In genomic region chr3:194141415-194142155, GRCh38 we compare ENCODE assay signal across 1 cellular context.
A peak's percentile ranks its signal among the peaks of the same experiment; 100 is the strongest.
TF ChIP-seq lines count a peak whose summit lies in the region.

No MANE protein-coding gene starts in this region.

TF ChIP-seq in SK-N-SH treated with all-trans-retinoic acid at 6 μM for 48 hours, 23 proteins besides CTCF, POLR2A, EP300 and RAD21 (continued from another document):
- TF ChIP-seq POU6F1 (CRISPR knock-in tag; IDR thresholded peaks at IDR 0.05; ENCODE audit: borderline replicate concordance, low read depth) = no peak; the same call in 1 of the 2 replicates
- TF ChIP-seq ZFP3 (CRISPR knock-in tag; IDR thresholded peaks at IDR 0.05) = peak; percentile 67
- peak; percentile 79; the same call in 1 of the 2 replicates for TF ChIP-seq GLIS3 (CRISPR knock-in tag; IDR thresholded peaks at IDR 0.05)
- TF ChIP-seq, protein P1, sequence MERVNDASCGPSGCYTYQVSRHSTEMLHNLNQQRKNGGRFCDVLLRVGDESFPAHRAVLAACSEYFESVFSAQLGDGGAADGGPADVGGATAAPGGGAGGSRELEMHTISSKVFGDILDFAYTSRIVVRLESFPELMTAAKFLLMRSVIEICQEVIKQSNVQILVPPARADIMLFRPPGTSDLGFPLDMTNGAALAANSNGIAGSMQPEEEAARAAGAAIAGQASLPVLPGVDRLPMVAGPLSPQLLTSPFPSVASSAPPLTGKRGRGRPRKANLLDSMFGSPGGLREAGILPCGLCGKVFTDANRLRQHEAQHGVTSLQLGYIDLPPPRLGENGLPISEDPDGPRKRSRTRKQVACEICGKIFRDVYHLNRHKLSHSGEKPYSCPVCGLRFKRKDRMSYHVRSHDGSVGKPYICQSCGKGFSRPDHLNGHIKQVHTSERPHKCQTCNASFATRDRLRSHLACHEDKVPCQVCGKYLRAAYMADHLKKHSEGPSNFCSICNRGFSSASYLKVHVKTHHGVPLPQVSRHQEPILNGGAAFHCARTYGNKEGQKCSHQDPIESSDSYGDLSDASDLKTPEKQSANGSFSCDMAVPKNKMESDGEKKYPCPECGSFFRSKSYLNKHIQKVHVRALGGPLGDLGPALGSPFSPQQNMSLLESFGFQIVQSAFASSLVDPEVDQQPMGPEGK (CRISPR knock-in tag; IDR thresholded peaks at IDR 0.05; ENCODE audit: borderline replicate concordance) = 0 out of 2 replicates have a peak, but pooled peaks have one; percentile 10
